In genomic region chr20:34320861-34321260, GRCh38 we compare ENCODE assay signal across 1 cellular context.
A peak's percentile ranks its signal among the peaks of the same experiment; 100 is the strongest.
TF ChIP-seq lines count a peak whose summit lies in the region.

No MANE protein-coding gene starts in this region.

TF ChIP-seq in HepG2, 621 proteins besides CTCF, POLR2A, EP300 and RAD21:
- TF ChIP-seq ZNF629 (CRISPR knock-in tag; conservative IDR thresholded peaks at IDR 0.05) (0 out of 2 replicates have a peak, but pooled peaks have one; percentile 0), ZNF768 (CRISPR knock-in tag; IDR thresholded peaks at IDR 0.05) (no peak), MNT (IDR thresholded peaks at IDR 0.05) (0 out of 2 replicates have a peak, but pooled peaks have one; percentile 4), KLF6 (CRISPR knock-in tag; IDR thresholded peaks at IDR 0.05) (no peak)
